23 cellular contexts compared by ENCODE assay signal in genomic region chr13:73879346-73880020, GRCh38.
DNase-seq lines count a peak whose midpoint lies in the region; ATAC-seq lines count a peak whose summit lies in the region.
"Had no signal": no experiment of that assay in that cellular context is flagged by ENCODE, and none has a peak within 500 bp of the region (broad histone marks: within the 10 kb centered on the region; RNA-seq: fewer than 3 reads in every experiment).

No MANE protein-coding gene starts in this region.

- DNase-seq in D341Med (ENCODE audit: low spot score) (peak; percentile 48), Karpas-422 (no peak), T-cell (no peak), hepatic stellate cell (ENCODE audit: low spot score) (no peak), DMS153 treated with DMSO at 0.1 percent for 48 hours (lab: John Stamatoyannopoulos, UW; ENCODE audit: unreplicated experiment) (no peak), GM19240 (ENCODE audit: insufficient read length, low spot score) (no peak)
- DNase-seq in naive thymus-derived CD4-positive, alpha-beta T cell, result peak in 1 of 9 donors; percentile 14
- no peak for DNase-seq in central memory CD4-positive, alpha-beta T cell
- DNase-seq: activated effector memory CD4-positive, alpha-beta T cell treated with Interleukin-2 at 50 U/mL for 16 hours; aorta; cortex of kidney; DMS79 treated with DMSO at 0.1 percent for 48 hours; gastrocnemius medialis; NCI-H1092; NK-92 treated with Interleukin-12 subunit alpha and Interleukin-12 subunit beta, amount 100 ng/mL, for 24 hours; psoas muscle; stimulated activated naive B cell treated with anti-CD40 and anti-IgM and Interleukin-4, amounts not matched to agents 10 μg/mL and 1 μg/mL and 100 μg/mL, for 72 hours; T-helper 1 cell had no signal

- no peaks in the 10 kb centered on the region for H3K9me3 ChIP-seq in Karpas-422 (ENCODE audit: low read length)
- H3K9me3 ChIP-seq in naive thymus-derived CD4-positive, alpha-beta T cell (ENCODE audit: control insufficient read depth in 2 of 3, low read length in 3 of 3), result no peaks in the 10 kb centered on the region
- H3K9me3 ChIP-seq: gastrocnemius medialis, HAP-1, psoas muscle had no signal

- H3K27me3 Mint-ChIP-seq in T-cell, result no peaks in the 10 kb centered on the region
- no peaks in the 10 kb centered on the region for H3K27me3 Mint-ChIP-seq in naive thymus-derived CD4-positive, alpha-beta T cell
- H3K27me3 Mint-ChIP-seq: stimulated activated naive B cell treated with anti-CD40 and anti-IgM and Interleukin-4, amounts not matched to agents 10 μg/mL and 1 μg/mL and 100 μg/mL, for 72 hours had no signal

- peaks cover 62% of the 10 kb centered on the region for H3K4me1 ChIP-seq in Karpas-422 (ENCODE audit: low read length)
- H3K4me1 ChIP-seq in naive thymus-derived CD4-positive, alpha-beta T cell (ENCODE audit: control insufficient read depth in 2 of 2, insufficient read depth in 2 of 2, low read length in 2 of 2), result peaks cover 12 to 17% of the 10 kb centered on the region in 2 donors
- H3K4me1 ChIP-seq: HAP-1, tibial nerve had no signal

- no peaks in the 10 kb centered on the region for H3K27me3 ChIP-seq in Karpas-422 (ENCODE audit: low read length)
- H3K27me3 ChIP-seq in naive thymus-derived CD4-positive, alpha-beta T cell (ENCODE audit: control insufficient read depth in 2 of 2, insufficient read depth in 2 of 2, low read length in 2 of 2), result no peaks in the 10 kb centered on the region
- H3K27me3 ChIP-seq: BLaER1 treated with 17β-estradiol and CSF1 and Interleukin-3, amounts not matched to agents 10 nM and 100 nM; gastrocnemius medialis; tibial nerve had no signal

- intact Hi-C loops in naive thymus-derived CD4-positive, alpha-beta T cell (cut with micrococcal nuclease), result loop anchor here in 1 of 2 donors (1.0 to 5.0 kb wide), 3 partner anchors 12 to 43 kb away; no protein-coding TSS in a partner anchor

- CTCF ChIA-PET in T-cell (lab: Charles Lee), result no interaction called here
- CTCF ChIA-PET in naive thymus-derived CD4-positive, alpha-beta T cell (lab: Charles Lee), result no interaction called here

- peak overlapping the region; percentile 2; the same call in 1 of the 2 replicates for H3K27ac ChIP-seq in Karpas-422 (ENCODE audit: low read length)
- H3K27ac ChIP-seq in naive thymus-derived CD4-positive, alpha-beta T cell (ENCODE audit: low read depth, low read length), result no peak overlapping the region
- H3K27ac ChIP-seq: BLaER1 treated with 17β-estradiol and CSF1 and Interleukin-3, amounts not matched to agents 10 nM and 100 nM; gastrocnemius medialis; KMS-11; psoas muscle; tibial nerve; VCaP had no signal

- ATAC-seq in T-cell (replicated peaks in 1 of 4), result peak in 1 of 4 experiments; percentile 31
- no peak for ATAC-seq in naive thymus-derived CD4-positive, alpha-beta T cell
- ATAC-seq: gastrocnemius medialis; psoas muscle; stimulated activated naive B cell treated with anti-CD40 and anti-IgM and Interleukin-4, amounts not matched to agents 10 μg/mL and 1 μg/mL and 100 μg/mL, for 72 hours had no signal

- peaks cover 69% of the 10 kb centered on the region for H3K79me2 ChIP-seq in Karpas-422 (ENCODE audit: low read length)

- no peaks in the 10 kb centered on the region for H3K9me2 ChIP-seq in Karpas-422 (replicated peaks; ENCODE audit: insufficient read depth, low read length)

- no peak overlapping the region for H2AFZ ChIP-seq in Karpas-422 (ENCODE audit: low read length)

- H3K4me3 ChIP-seq in Karpas-422 (ENCODE audit: low read length), result no peak overlapping the region
- no peak overlapping the region for H3K4me3 ChIP-seq in naive thymus-derived CD4-positive, alpha-beta T cell (ENCODE audit: low read length)
- H3K4me3 ChIP-seq: BLaER1 treated with 17β-estradiol and CSF1 and Interleukin-3, amounts not matched to agents 10 nM and 100 nM; gastrocnemius medialis; HAP-1; psoas muscle; tibial nerve had no signal

- no peak overlapping the region for H3K9ac ChIP-seq in Karpas-422 (ENCODE audit: low read length)
- H3K9ac ChIP-seq: BLaER1 treated with 17β-estradiol and CSF1 and Interleukin-3, amounts not matched to agents 10 nM and 100 nM; KMS-11 had no signal

- peaks cover 44 to 57% (median 51%) of the 10 kb centered on the region in 3 donors for H3K4me1 Mint-ChIP-seq in T-cell
- H3K4me1 Mint-ChIP-seq in naive thymus-derived CD4-positive, alpha-beta T cell, result peaks cover 10 to 71% (median 50%) of the 10 kb centered on the region in 7 donors

- peaks cover 0 to 7% (median 3%) of the 10 kb centered on the region in 3 donors for H3K9me3 Mint-ChIP-seq in T-cell
- H3K9me3 Mint-ChIP-seq in naive thymus-derived CD4-positive, alpha-beta T cell, result peaks cover 0 to 7% (median 4%) of the 10 kb centered on the region in 11 donors

- H3K36me3 ChIP-seq in Karpas-422 (ENCODE audit: insufficient read depth, low read length), result peaks cover 8% of the 10 kb centered on the region; the same call in 1 of the 2 replicates
- no peaks in the 10 kb centered on the region for H3K36me3 ChIP-seq in naive thymus-derived CD4-positive, alpha-beta T cell (ENCODE audit: control insufficient read depth in 2 of 3, insufficient read depth in 3 of 3, low read length in 3 of 3)
- H3K36me3 ChIP-seq: gastrocnemius medialis, HAP-1, tibial nerve had no signal

- no peaks in the 10 kb centered on the region for H4K20me1 ChIP-seq in Karpas-422 (ENCODE audit: insufficient read depth, low read depth, low read length)
- H4K20me1 ChIP-seq: BLaER1 treated with 17β-estradiol and CSF1 and Interleukin-3, amounts not matched to agents 10 nM and 100 nM had no signal

- peak overlapping the region in 2 of 3 donors; percentile 17 to 18 for H3K4me3 Mint-ChIP-seq in T-cell
- peak overlapping the region in 9 of 10 donors; percentile 11 to 55 (median 27) for H3K4me3 Mint-ChIP-seq in naive thymus-derived CD4-positive, alpha-beta T cell
- H3K4me3 Mint-ChIP-seq: stimulated activated naive B cell treated with anti-CD40 and anti-IgM and Interleukin-4, amounts not matched to agents 10 μg/mL and 1 μg/mL and 100 μg/mL, for 72 hours had no signal

- H3K36me3 Mint-ChIP-seq in T-cell, result peaks cover 36% of the 10 kb centered on the region
- H3K36me3 Mint-ChIP-seq in naive thymus-derived CD4-positive, alpha-beta T cell, result peaks cover 10 to 38% (median 27%) of the 10 kb centered on the region in 5 donors

- H3K27ac Mint-ChIP-seq in T-cell, result peak overlapping the region; percentile 5 to 61
- peak overlapping the region in 6 of 9 donors; percentile 16 to 69 (median 33) for H3K27ac Mint-ChIP-seq in naive thymus-derived CD4-positive, alpha-beta T cell
- H3K27ac Mint-ChIP-seq: stimulated activated naive B cell treated with anti-CD40 and anti-IgM and Interleukin-4, amounts not matched to agents 10 μg/mL and 1 μg/mL and 100 μg/mL, for 72 hours had no signal

- no peak overlapping the region for H3K4me2 ChIP-seq in Karpas-422 (ENCODE audit: low read depth, low read length, poor library complexity, severe bottlenecking)
- H3K4me2 ChIP-seq: KMS-11 had no signal

- POLR2A ChIA-PET in T-cell (lab: Charles Lee), result no interaction called here
- POLR2A ChIA-PET in naive thymus-derived CD4-positive, alpha-beta T cell (lab: Charles Lee), result interaction anchor here (0.6 kb wide), 1 partner anchor 64 kb away, joined by 3 read pairs; no protein-coding TSS in a partner anchor
